Comparison of ENCODE assay signal across 17 cellular contexts in the genomic region with DNA sequence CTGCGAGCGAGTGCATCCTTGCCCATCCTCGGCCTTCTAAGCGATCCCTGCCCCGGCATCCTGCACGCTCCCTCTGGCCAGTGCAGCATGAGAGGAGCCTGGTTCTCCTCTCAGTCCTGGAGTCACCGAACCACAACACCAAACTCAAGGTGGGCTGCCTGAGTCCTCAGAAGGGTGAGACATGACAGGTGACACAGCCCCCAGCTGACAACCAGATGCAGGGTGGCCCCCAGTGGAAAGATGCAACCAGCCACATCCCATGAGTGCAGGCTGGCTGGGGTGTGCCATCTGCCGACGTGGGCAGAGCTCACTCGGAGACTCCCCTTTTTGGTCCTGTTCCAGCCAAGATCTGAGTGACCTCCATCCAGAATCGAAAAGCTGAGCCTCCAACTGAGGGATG. TPM values are rescaled to one million over a fixed set of nuclear protein-coding genes. Genes with fewer than 3 reads are reported as not detected.
DNase-seq lines count a peak whose midpoint lies in the region; ATAC-seq and TF ChIP-seq lines count a peak whose summit lies in the region.
"Had no signal": no experiment of that assay in that cellular context is flagged by ENCODE, and none has a peak within 500 bp of the region (broad histone marks: within the 10 kb centered on the region; RNA-seq: fewer than 3 reads in every experiment).

No MANE protein-coding gene starts in this region.

- no peaks in the 10 kb centered on the region for H3K79me1 ChIP-seq in neuronal stem cell (ENCODE audit: low read depth, low read length)

- no peak overlapping the region for H3K23ac ChIP-seq in neuronal stem cell (ENCODE audit: low read depth, low read length, poor library complexity)

- H3K9me3 ChIP-seq in neuronal stem cell (replicated peaks in 1 of 2; ENCODE audit: control insufficient read depth in 2 of 2, insufficient read depth in 1 of 2, low read depth in 1 of 2, low read length in 2 of 2) (no peaks in the 10 kb centered on the region), PC-3 (ENCODE audit: low read length) (no peaks in the 10 kb centered on the region)
- H3K9me3 ChIP-seq: BLaER1 treated with 17β-estradiol and CSF1 and Interleukin-3, amounts not matched to agents 10 nM and 100 nM had no signal

- no peaks in the 10 kb centered on the region for H3K4me1 Mint-ChIP-seq in T-cell
- H3K4me1 Mint-ChIP-seq: CD4-positive, CD25-positive, alpha-beta regulatory T cell had no signal

- no peaks in the 10 kb centered on the region for H3K9me2 ChIP-seq in PC-3 (replicated peaks; ENCODE audit: low read length)

- H3K36me3 Mint-ChIP-seq in T-cell: no peaks in the 10 kb centered on the region
- H3K36me3 Mint-ChIP-seq: CD4-positive, CD25-positive, alpha-beta regulatory T cell had no signal

- no peak overlapping the region for H3K9ac ChIP-seq in neuronal stem cell (ENCODE audit: low read depth, low read length, poor library complexity)
- H3K9ac ChIP-seq in PC-3 (ENCODE audit: low read length): no peak overlapping the region
- H3K9ac ChIP-seq: BLaER1 treated with 17β-estradiol and CSF1 and Interleukin-3, amounts not matched to agents 10 nM and 100 nM; GM23248 had no signal

- no peak overlapping the region for H4K91ac ChIP-seq in neuronal stem cell (ENCODE audit: low read depth, low read length, poor library complexity)

- intact Hi-C loops in PC-3 (cut with micrococcal nuclease): no loop called here

- H3K79me2 ChIP-seq in PC-3 (ENCODE audit: low read length): no peaks in the 10 kb centered on the region

- peak overlapping the region; percentile 40 for H2BK5ac ChIP-seq in neuronal stem cell (ENCODE audit: low read length)

- peak overlapping the region; percentile 49 for H2BK15ac ChIP-seq in neuronal stem cell (ENCODE audit: low read length)

- H4K20me1 ChIP-seq in PC-3 (ENCODE audit: low read length): no peaks in the 10 kb centered on the region
- H4K20me1 ChIP-seq: BLaER1 treated with 17β-estradiol and CSF1 and Interleukin-3, amounts not matched to agents 10 nM and 100 nM had no signal

- no peak overlapping the region for H3K4ac ChIP-seq in neuronal stem cell (ENCODE audit: low read length)

- no peaks in the 10 kb centered on the region for H3F3A ChIP-seq in PC-3 (ENCODE audit: low read length, unreplicated experiment)

- H3K36me3 ChIP-seq in neuronal stem cell (replicated peaks in 1 of 2; ENCODE audit: control insufficient read depth in 2 of 2, insufficient read depth in 2 of 2, low read length in 2 of 2): no peaks in the 10 kb centered on the region
- H3K36me3 ChIP-seq in PC-3 (ENCODE audit: low read depth, low read length): no peaks in the 10 kb centered on the region
- H3K36me3 ChIP-seq: BLaER1 treated with 17β-estradiol and CSF1 and Interleukin-3, amounts not matched to agents 10 nM and 100 nM had no signal

- CTCF ChIA-PET in PC-3 (lab: Charles Lee): no interaction called here
- CTCF ChIA-PET in T-cell (lab: Charles Lee): no interaction called here

- BruUV-seq in PC-3 (replicated peaks; lab: Mats Ljungman, UMichigan): no TSS peak

- WGBS in neuronal stem cell (ENCODE audit: extremely low coverage in 2 of 2, insufficient read length in 2 of 2, insufficient replicate concordance in 1 of 2), 2 donors: no CpG with 5 or more reads among the region's 11 CpGs

- H3K27ac ChIP-seq in HL-60 (replicated peaks): peak overlapping the region; percentile 91
- no peak overlapping the region for H3K27ac ChIP-seq in neuronal stem cell (replicated peaks; ENCODE audit: low read length)
- no peak overlapping the region for H3K27ac ChIP-seq in PC-3 (ENCODE audit: low read length)
- H3K27ac ChIP-seq: GM23248 had no signal

- H3K27me3 ChIP-seq in HL-60 (ENCODE audit: insufficient read depth, poor library complexity, severe bottlenecking): no peaks in the 10 kb centered on the region
- H3K27me3 ChIP-seq in neuronal stem cell (ENCODE audit: control insufficient read depth in 3 of 3, insufficient read depth in 3 of 3, low read depth in 1 of 3, low read length in 3 of 3): no peaks in the 10 kb centered on the region
- peaks cover 19% of the 10 kb centered on the region for H3K27me3 ChIP-seq in PC-3 (ENCODE audit: low read length)
- H3K27me3 ChIP-seq: BLaER1 treated with 17β-estradiol and CSF1 and Interleukin-3, amounts not matched to agents 10 nM and 100 nM had no signal

- H2AK5ac ChIP-seq in neuronal stem cell (ENCODE audit: low read depth, low read length): peak overlapping the region; percentile 49

- H3K14ac ChIP-seq in neuronal stem cell (ENCODE audit: low read length): peak overlapping the region; percentile 63

- POLR2A ChIA-PET in PC-3 (lab: Charles Lee; ENCODE audit: unreplicated experiment) (no interaction called here), T-cell (lab: Charles Lee) (no interaction called here)

- no peak overlapping the region for H2BK120ac ChIP-seq in neuronal stem cell (ENCODE audit: low read depth, low read length)

- H3K18ac ChIP-seq in neuronal stem cell (ENCODE audit: low read length): peak overlapping the region; percentile 70

- no peaks in the 10 kb centered on the region for H3K9me3 Mint-ChIP-seq in T-cell
- H3K9me3 Mint-ChIP-seq: CD4-positive, CD25-positive, alpha-beta regulatory T cell had no signal

- no peak overlapping the region for H4K8ac ChIP-seq in neuronal stem cell (ENCODE audit: low read depth, low read length)

- H2AFZ ChIP-seq in neuronal stem cell (ENCODE audit: low read length): no peak overlapping the region
- H2AFZ ChIP-seq in PC-3 (ENCODE audit: low read length): no peak overlapping the region
- H2AFZ ChIP-seq: GM23248 had no signal

- peaks cover 0 to 4% of the 10 kb centered on the region in 2 donors for H3K27me3 Mint-ChIP-seq in T-cell
- H3K27me3 Mint-ChIP-seq: CD4-positive, CD25-positive, alpha-beta regulatory T cell had no signal

- H3K4me1 ChIP-seq in neuronal stem cell (ENCODE audit: control insufficient read depth in 2 of 2, insufficient read depth in 1 of 2, low read depth in 1 of 2, low read length in 2 of 2): peaks cover 4 to 8% of the 10 kb centered on the region in 2 donors
- no peaks in the 10 kb centered on the region for H3K4me1 ChIP-seq in PC-3 (ENCODE audit: insufficient read depth, low read length)

- ATAC-seq in PC-3 (no peak), HG03108 (IDR thresholded peaks at IDR 0.05; ENCODE audit: unreplicated experiment) (no peak), T-cell (replicated peaks in 1 of 4) (no peak)

- H3K4me3 ChIP-seq in HL-60 (replicated peaks; ENCODE audit: insufficient read depth, low read length) (no peak overlapping the region), neuronal stem cell (ENCODE audit: low read length in 2 of 2) (no peak overlapping the region), PC-3 (ENCODE audit: low read length) (no peak overlapping the region)
- H3K4me3 ChIP-seq: BLaER1 treated with 17β-estradiol and CSF1 and Interleukin-3, amounts not matched to agents 10 nM and 100 nM; GM23248 had no signal

- H3K4me2 ChIP-seq in neuronal stem cell (ENCODE audit: insufficient read depth, low read length, poor library complexity, severe bottlenecking) (no peak overlapping the region), PC-3 (ENCODE audit: low read length) (no peak overlapping the region)

- peak; percentile 15 to 64 for DNase-seq in NCI-H524 (lab: John Stamatoyannopoulos, UW)
- DNase-seq in NCI-H524 treated with DMSO at 0.1 percent for 48 hours (lab: John Stamatoyannopoulos, UW): no peak
- DNase-seq in HL-60 (ENCODE audit: low read depth in 1 of 2, low spot score in 1 of 2): no peak
- no peak for DNase-seq in neuronal stem cell (ENCODE audit: low spot score)
- no peak for DNase-seq in PC-3
- no peak for DNase-seq in T-cell
- DNase-seq: ACHN; Calu3; CD4-positive, CD25-positive, alpha-beta regulatory T cell; GM23248; H7; IMR-90; KBM-7 had no signal

- no peak overlapping the region for H3K4me3 Mint-ChIP-seq in T-cell
- H3K4me3 Mint-ChIP-seq: CD4-positive, CD25-positive, alpha-beta regulatory T cell had no signal

- TF ChIP-seq CTCF in HL-60 (IDR thresholded peaks at IDR 0.05; ENCODE audit: insufficient read depth, low read length): no peak
- no peak for TF ChIP-seq CTCF in PC-3 (conservative IDR thresholded peaks at IDR 0.05; ENCODE audit: low read depth, low read length)

- no peak overlapping the region for H3K27ac Mint-ChIP-seq in T-cell
- H3K27ac Mint-ChIP-seq: CD4-positive, CD25-positive, alpha-beta regulatory T cell had no signal

- no peak overlapping the region for H2BK12ac ChIP-seq in neuronal stem cell (ENCODE audit: low read length)

RNA-seq across cellular contexts. Expression of gene COL23A1, which starts 58.4 kb away (rescaled TPM):
- 0.82 TPM for polyA plus RNA-seq in neuronal stem cell (2013, experiment 1 of 2)
- 1.0 TPM for polyA plus RNA-seq in neuronal stem cell (2013, experiment 2 of 2)
- total RNA-seq in PC-3 (2014; rRNA removed) (not detected in 2 replicates), T-cell (under 1 TPM in 2 of 5 donors, not detected in 3; 0.07 to 0.13 TPM)
- total RNA-seq: A172; Calu3; CD4-positive, CD25-positive, alpha-beta regulatory T cell; GM23248; HT-29; IMR-90 had no signal
- polyA plus RNA-seq: CD4-positive, CD25-positive, alpha-beta regulatory T cell; GM23248; IMR-90 had no signal

Comparison
In these comparisons a context has a peak if more than half of its experiments do, and no peak if none do; other contexts are left out.
1. DNase-seq: peak in NCI-H524 (2 of 2); none in NCI-H524 treated with DMSO at 0.1 percent for 48 hours (single experiment), HL-60 (0 of 2), neuronal stem cell (single experiment), PC-3 (single experiment) and T-cell (0 of 34).